1 cellular context compared by ENCODE assay signal in genomic region chr7:5457245-5457735, GRCh38.
TF ChIP-seq lines count a peak whose summit lies in the region.

No MANE protein-coding gene starts in this region.

TF ChIP-seq in GM12878, 131 proteins besides CTCF, POLR2A, EP300 and RAD21 (continued from another document):
- TF ChIP-seq CUX1 (IDR thresholded peaks at IDR 0.05; ENCODE audit: insufficient replicate concordance, low read depth, low read length), result no peak
- TF ChIP-seq ELK1 (IDR thresholded peaks at IDR 0.05; ENCODE audit: low read depth, low read length), result no peak
- no peak for TF ChIP-seq SUPT20H (IDR thresholded peaks at IDR 0.05; ENCODE audit: borderline replicate concordance, control insufficient read depth, low read depth, low read length)
- TF ChIP-seq, protein P1, sequence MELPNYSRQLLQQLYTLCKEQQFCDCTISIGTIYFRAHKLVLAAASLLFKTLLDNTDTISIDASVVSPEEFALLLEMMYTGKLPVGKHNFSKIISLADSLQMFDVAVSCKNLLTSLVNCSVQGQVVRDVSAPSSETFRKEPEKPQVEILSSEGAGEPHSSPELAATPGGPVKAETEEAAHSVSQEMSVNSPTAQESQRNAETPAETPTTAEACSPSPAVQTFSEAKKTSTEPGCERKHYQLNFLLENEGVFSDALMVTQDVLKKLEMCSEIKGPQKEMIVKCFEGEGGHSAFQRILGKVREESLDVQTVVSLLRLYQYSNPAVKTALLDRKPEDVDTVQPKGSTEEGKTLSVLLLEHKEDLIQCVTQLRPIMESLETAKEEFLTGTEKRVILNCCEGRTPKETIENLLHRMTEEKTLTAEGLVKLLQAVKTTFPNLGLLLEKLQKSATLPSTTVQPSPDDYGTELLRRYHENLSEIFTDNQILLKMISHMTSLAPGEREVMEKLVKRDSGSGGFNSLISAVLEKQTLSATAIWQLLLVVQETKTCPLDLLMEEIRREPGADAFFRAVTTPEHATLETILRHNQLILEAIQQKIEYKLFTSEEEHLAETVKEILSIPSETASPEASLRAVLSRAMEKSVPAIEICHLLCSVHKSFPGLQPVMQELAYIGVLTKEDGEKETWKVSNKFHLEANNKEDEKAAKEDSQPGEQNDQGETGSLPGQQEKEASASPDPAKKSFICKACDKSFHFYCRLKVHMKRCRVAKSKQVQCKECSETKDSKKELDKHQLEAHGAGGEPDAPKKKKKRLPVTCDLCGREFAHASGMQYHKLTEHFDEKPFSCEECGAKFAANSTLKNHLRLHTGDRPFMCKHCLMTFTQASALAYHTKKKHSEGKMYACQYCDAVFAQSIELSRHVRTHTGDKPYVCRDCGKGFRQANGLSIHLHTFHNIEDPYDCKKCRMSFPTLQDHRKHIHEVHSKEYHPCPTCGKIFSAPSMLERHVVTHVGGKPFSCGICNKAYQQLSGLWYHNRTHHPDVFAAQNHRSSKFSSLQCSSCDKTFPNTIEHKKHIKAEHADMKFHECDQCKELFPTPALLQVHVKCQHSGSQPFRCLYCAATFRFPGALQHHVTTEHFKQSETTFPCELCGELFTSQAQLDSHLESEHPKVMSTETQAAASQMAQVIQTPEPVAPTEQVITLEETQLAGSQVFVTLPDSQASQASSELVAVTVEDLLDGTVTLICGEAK (IDR thresholded peaks at IDR 0.05; ENCODE audit: borderline replicate concordance), result no peak
- TF ChIP-seq E2F8 (IDR thresholded peaks at IDR 0.05; ENCODE audit: low read depth, partially characterized antibody), result no peak
- TF ChIP-seq PAX5 (IDR thresholded peaks at IDR 0.05; ENCODE audit: borderline replicate concordance, low read depth, low read length), result no peak
- TF ChIP-seq ZNF687 (IDR thresholded peaks at IDR 0.05), result no peak
- TF ChIP-seq BACH1 (IDR thresholded peaks at IDR 0.05; ENCODE audit: borderline replicate concordance), result no peak
- no peak for TF ChIP-seq RELB (IDR thresholded peaks at IDR 0.05; ENCODE audit: low read depth)
- no peak for TF ChIP-seq ETV6 (conservative IDR thresholded peaks at IDR 0.05 in 1 of 2, IDR thresholded peaks at IDR 0.05 in 1 of 2; ENCODE audit: borderline replicate concordance in 1 of 2, low read depth in 1 of 2)
- no peak for TF ChIP-seq GATAD2B (conservative IDR thresholded peaks at IDR 0.05; ENCODE audit: low read depth)
- no peak for TF ChIP-seq EED (IDR thresholded peaks at IDR 0.05; ENCODE audit: low read depth)
- TF ChIP-seq NFIC (IDR thresholded peaks at IDR 0.05; ENCODE audit: low read depth, low read length), result no peak
- TF ChIP-seq, protein P2, sequence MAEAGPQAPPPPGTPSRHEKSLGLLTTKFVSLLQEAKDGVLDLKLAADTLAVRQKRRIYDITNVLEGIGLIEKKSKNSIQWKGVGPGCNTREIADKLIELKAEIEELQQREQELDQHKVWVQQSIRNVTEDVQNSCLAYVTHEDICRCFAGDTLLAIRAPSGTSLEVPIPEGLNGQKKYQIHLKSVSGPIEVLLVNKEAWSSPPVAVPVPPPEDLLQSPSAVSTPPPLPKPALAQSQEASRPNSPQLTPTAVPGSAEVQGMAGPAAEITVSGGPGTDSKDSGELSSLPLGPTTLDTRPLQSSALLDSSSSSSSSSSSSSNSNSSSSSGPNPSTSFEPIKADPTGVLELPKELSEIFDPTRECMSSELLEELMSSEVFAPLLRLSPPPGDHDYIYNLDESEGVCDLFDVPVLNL (IDR thresholded peaks at IDR 0.05; ENCODE audit: low read depth, low read length), result no peak
- no peak for TF ChIP-seq MYC (IDR thresholded peaks at IDR 0.05; ENCODE audit: insufficient read depth, insufficient read length, insufficient replicate concordance, low read length, severe bottlenecking)
- TF ChIP-seq CBX5 (IDR thresholded peaks at IDR 0.05; ENCODE audit: low read depth), result no peak
- no peak for TF ChIP-seq FOXM1 (IDR thresholded peaks at IDR 0.05; ENCODE audit: low read depth, low read length)
- TF ChIP-seq YY1 (IDR thresholded peaks at IDR 0.05; ENCODE audit: low read depth, low read length), result no peak
